Comparison of ENCODE assay signal across 26 cellular contexts in the genomic region with DNA sequence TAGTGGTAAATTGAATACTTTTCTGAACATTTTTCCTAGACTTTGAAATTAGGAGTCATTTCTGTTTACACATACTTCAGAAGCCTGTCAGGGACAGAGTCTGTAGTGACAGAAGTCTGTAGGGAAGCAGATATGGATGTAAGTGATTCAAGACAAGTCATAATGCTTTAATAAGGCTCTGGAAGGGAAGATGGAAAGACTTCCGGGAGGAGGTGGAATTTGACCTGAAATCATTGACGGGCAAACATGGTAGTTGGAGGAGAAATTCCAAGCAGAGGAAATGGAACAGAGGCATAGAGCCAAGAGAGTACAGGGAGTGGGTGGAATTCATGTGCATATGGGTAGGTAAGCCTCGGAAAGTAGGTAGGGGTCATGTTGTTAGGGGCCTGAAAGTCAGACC.
"Had no signal": no experiment of that assay in that cellular context is flagged by ENCODE, and none has a peak within 500 bp of the region (broad histone marks: within the 10 kb centered on the region; RNA-seq: fewer than 3 reads in every experiment).

No MANE protein-coding gene starts in this region.

- H3K27ac ChIP-seq: adrenal gland, ascending aorta, epithelial cell of prostate, gastroesophageal sphincter, upper lobe of right lung had no signal

- H3K36me3 ChIP-seq: adrenal gland, ascending aorta, upper lobe of right lung had no signal

- H3K4me3 Mint-ChIP-seq: activated B cell treated with CpG ODN at 0.5 μM for 24 hours; activated CD4-positive, alpha-beta T cell treated with anti-CD3 and anti-CD28 coated beads for 36 hours; activated naive CD8-positive, alpha-beta T cell; activated T-cell treated with anti-CD3 and anti-CD28 coated beads, Interleukin-2, amount 50 U/mL, for 4 hours; endodermal cell; mesothelial cell of epicardium; nephron; T-helper 17 cell had no signal

- DNase-seq: activated B cell treated with CpG ODN at 0.5 μM for 24 hours; activated CD4-positive, alpha-beta T cell treated with anti-CD3 and anti-CD28 coated beads for 36 hours; activated CD4-positive, alpha-beta T cell treated with anti-CD3 and anti-CD28 coated beads, Interleukin-2, amount 50 U/mL, for 4 hours; activated CD8-positive, alpha-beta memory T cell treated with anti-CD3 and anti-CD28 coated beads for 24 hours; activated CD8-positive, alpha-beta memory T cell treated with anti-CD3 and anti-CD28 coated beads, Interleukin-2, amount 50 U/mL, for 4 hours; activated naive CD4-positive, alpha-beta T cell; activated T-cell treated with anti-CD3 and anti-CD28 coated beads, Interleukin-2, amount 50 U/mL, for 4 hours; adrenal gland; cortex of kidney; endodermal cell; head of caudate nucleus; islet precursor cell; nucleus accumbens; stimulated activated CD4-positive, alpha-beta T cell treated with anti-CD3 and anti-CD28 coated beads, Interleukin-4, amount 100 ng/mL, for 4 hours; stimulated activated naive CD8-positive, alpha-beta T cell treated with anti-CD3 and anti-CD28 coated beads, Interleukin-15, Interleukin-2, amounts not matched to agents 100 U/mL and 50 U/mL, for 24 hours; SW 1271; T-helper 17 cell; upper lobe of right lung had no signal

- H3K27me3 Mint-ChIP-seq: activated B cell treated with CpG ODN at 0.5 μM for 24 hours; activated CD4-positive, alpha-beta T cell treated with anti-CD3 and anti-CD28 coated beads for 36 hours; activated naive CD8-positive, alpha-beta T cell; T-helper 17 cell had no signal

- H3K4me3 ChIP-seq: adrenal gland, ascending aorta, gastroesophageal sphincter, lung, upper lobe of right lung had no signal

- ATAC-seq: activated CD4-positive, alpha-beta T cell treated with anti-CD3 and anti-CD28 coated beads for 36 hours; activated T-cell treated with anti-CD3 and anti-CD28 coated beads, Interleukin-2, amount 50 U/mL, for 4 hours; gastroesophageal sphincter; stimulated activated naive CD8-positive, alpha-beta T cell treated with anti-CD3 and anti-CD28 coated beads, Interleukin-15, Interleukin-2, amounts not matched to agents 100 U/mL and 50 U/mL, for 24 hours; T-helper 17 cell; upper lobe of right lung had no signal

- H3K4me1 Mint-ChIP-seq: endodermal cell had no signal

- H3K36me3 Mint-ChIP-seq: activated naive CD8-positive, alpha-beta T cell; mesothelial cell of epicardium had no signal

- H3K4me1 ChIP-seq: upper lobe of right lung had no signal

- H3K9me3 ChIP-seq: adrenal gland, ascending aorta, gastroesophageal sphincter, upper lobe of right lung had no signal

- H3K27me3 ChIP-seq: adrenal gland, ascending aorta, gastroesophageal sphincter, upper lobe of right lung had no signal

- H3K9me3 Mint-ChIP-seq: activated B cell treated with CpG ODN at 0.5 μM for 24 hours; activated T-cell treated with anti-CD3 and anti-CD28 coated beads, Interleukin-2, amount 50 U/mL, for 4 hours; activated T-helper 2 cell treated with anti-CD3 and anti-CD28 coated beads, Interferon-gamma antibody, Interleukin-2, Interleukin-4, amounts not matched to agents 10 μg/mL and 5 μg/mL and 100 μg/mL, durations not matched to agents 14 hours and 24 hours and 36 hours; endodermal cell; mesothelial cell of epicardium; nephron had no signal

- H3K27ac Mint-ChIP-seq: activated B cell treated with CpG ODN at 0.5 μM for 24 hours; activated CD4-positive, alpha-beta T cell treated with anti-CD3 and anti-CD28 coated beads for 36 hours; activated naive CD8-positive, alpha-beta T cell; activated T-helper 2 cell treated with anti-CD3 and anti-CD28 coated beads, Interferon-gamma antibody, Interleukin-2, Interleukin-4, amounts not matched to agents 10 μg/mL and 5 μg/mL and 100 μg/mL, durations not matched to agents 14 hours and 24 hours and 36 hours; endodermal cell; mesothelial cell of epicardium; nephron; T-helper 17 cell had no signal
